In genomic region chr2:19009510-19009909, GRCh38 we compare ENCODE assay signal across 17 cellular contexts.
"Had no signal": no experiment of that assay in that cellular context is flagged by ENCODE, and none has a peak within 500 bp of the region (broad histone marks: within the 10 kb centered on the region; RNA-seq: fewer than 3 reads in every experiment).

No MANE protein-coding gene starts in this region.

- H3K27ac ChIP-seq: cardiac muscle cell, gastrocnemius medialis, neural progenitor cell, pancreas, stomach, thoracic aorta, WERI-Rb-1 had no signal

- H3K4me3 ChIP-seq: cardiac muscle cell, gastrocnemius medialis, neural progenitor cell, pancreas, stomach, thoracic aorta had no signal

- H3K4me1 ChIP-seq: gastrocnemius medialis, neural progenitor cell, pancreas, stomach had no signal

- H3K9me3 ChIP-seq: gastrocnemius medialis, pancreas, thoracic aorta had no signal

- H3K27me3 Mint-ChIP-seq: activated CD8-positive, alpha-beta T cell treated with anti-CD3 and anti-CD28 coated beads for 36 hours; activated naive CD8-positive, alpha-beta T cell treated with anti-CD3 and anti-CD28 coated beads, Interleukin-2, amount 10 ng/mL, durations not matched to agents 7 days and 5 days had no signal

- H3K36me3 Mint-ChIP-seq: neural progenitor cell had no signal

- H3K9me3 Mint-ChIP-seq: neural progenitor cell had no signal

- H3K9ac ChIP-seq: neural progenitor cell had no signal

- H3K36me3 ChIP-seq: cardiac muscle cell, gastrocnemius medialis, neural progenitor cell, pancreas, stomach, thoracic aorta, WERI-Rb-1 had no signal

- H3K4me3 Mint-ChIP-seq: activated CD8-positive, alpha-beta T cell treated with anti-CD3 and anti-CD28 coated beads for 36 hours; activated naive CD8-positive, alpha-beta T cell treated with anti-CD3 and anti-CD28 coated beads, Interleukin-2, amount 10 ng/mL, durations not matched to agents 7 days and 5 days; activated T-cell treated with anti-CD3 and anti-CD28 coated beads, Interleukin-2, amount 50 U/mL, for 72 hours; neural progenitor cell had no signal

- H3K4me2 ChIP-seq: neural progenitor cell had no signal

- DNase-seq: activated CD4-positive, alpha-beta T cell treated with anti-CD3 and anti-CD28 coated beads for 4 hours; activated CD8-positive, alpha-beta memory T cell treated with anti-CD3 and anti-CD28 coated beads, Interleukin-2, amount 50 U/mL, for 4 hours; activated CD8-positive, alpha-beta T cell treated with anti-CD3 and anti-CD28 coated beads for 36 hours; activated gamma-delta T cell treated with Interleukin-2 at 50 U/mL for 16 hours; activated naive CD8-positive, alpha-beta T cell treated with anti-CD3 and anti-CD28 coated beads, Interleukin-2, amount 10 ng/mL, durations not matched to agents 7 days and 5 days; activated T-cell treated with anti-CD3 and anti-CD28 coated beads, Interleukin-2, amount 50 U/mL, for 72 hours; gastrocnemius medialis; hippocampal formation; kidney glomerular epithelial cell; midbrain; pancreas; stimulated activated CD4-positive, alpha-beta T cell treated with anti-CD3 and anti-CD28 coated beads, Interleukin-4, amount 100 ng/mL, for 4 hours; stomach; WERI-Rb-1 had no signal

- H3K27me3 ChIP-seq: cardiac muscle cell, gastrocnemius medialis, neural progenitor cell, pancreas, stomach had no signal

- H3K4me1 Mint-ChIP-seq: activated naive CD8-positive, alpha-beta T cell treated with anti-CD3 and anti-CD28 coated beads, Interleukin-2, amount 10 ng/mL, durations not matched to agents 7 days and 5 days; neural progenitor cell had no signal

- H2AFZ ChIP-seq: neural progenitor cell had no signal

- H3K27ac Mint-ChIP-seq: activated CD8-positive, alpha-beta T cell treated with anti-CD3 and anti-CD28 coated beads for 36 hours; activated naive CD8-positive, alpha-beta T cell treated with anti-CD3 and anti-CD28 coated beads, Interleukin-2, amount 10 ng/mL, durations not matched to agents 7 days and 5 days; activated T-cell treated with anti-CD3 and anti-CD28 coated beads, Interleukin-2, amount 50 U/mL, for 72 hours; neural progenitor cell had no signal
